18 cellular contexts compared by ENCODE assay signal in genomic region chr6:19209202-19209601, GRCh38.
A peak's percentile ranks its signal among the peaks of the same experiment; 100 is the strongest.
DNase-seq lines count a peak whose midpoint lies in the region; FAIRE-seq and TF ChIP-seq lines count a peak whose summit lies in the region.
"Had no signal": no experiment of that assay in that cellular context is flagged by ENCODE, and none has a peak within 500 bp of the region (broad histone marks: within the 10 kb centered on the region; RNA-seq: fewer than 3 reads in every experiment).

No MANE protein-coding gene starts in this region.

- intact Hi-C loops in mammary epithelial cell (cut with micrococcal nuclease) (loop anchor here (10.0 kb wide), 1 partner anchor 846 kb away; no protein-coding TSS in a partner anchor), breast epithelium (cut with DNase I; ENCODE audit: low total_unique reads) (no loop called here)

- no peak for TF ChIP-seq CTCF in mammary epithelial cell (conservative IDR thresholded peaks at IDR 0.05 in 1 of 2, IDR thresholded peaks at IDR 0.05 in 1 of 2; ENCODE audit: extremely low read depth in 1 of 2, insufficient read depth in 1 of 2, low read depth in 1 of 2, low read length in 2 of 2)
- no peak for TF ChIP-seq CTCF in breast epithelium (IDR thresholded peaks at IDR 0.05)
- TF ChIP-seq CTCF in epithelial cell of esophagus (IDR thresholded peaks at IDR 0.05; ENCODE audit: insufficient read depth, low read depth, low read length, missing control alignments) = no peak

- H3K9ac ChIP-seq in mammary epithelial cell (ENCODE audit: insufficient read depth, low read length) = no peak overlapping the region
- H3K9ac ChIP-seq: BLaER1 treated with 17β-estradiol and CSF1 and Interleukin-3, amounts not matched to agents 10 nM and 100 nM had no signal

- in situ Hi-C loops in mammary epithelial cell (cut with MboI; ENCODE audit: low sequenced_read_pairs in 2 of 2) = no loop called here

- DNase-seq in mammary epithelial cell (peak; percentile 6), breast epithelium (ENCODE audit: low spot score in 2 of 2) (no peak), epithelial cell of esophagus (ENCODE audit: low read depth) (peak; percentile 25), kidney tubule cell (ENCODE audit: low spot score) (peak; percentile 1), GM12891 (ENCODE audit: insufficient read length, low spot score) (no peak), DMS79 (lab: John Stamatoyannopoulos, UW) (no peak)
- DNase-seq in stimulated activated CD4-positive, alpha-beta T cell treated with anti-CD3 and anti-CD28 coated beads, Interleukin-2, amount 100 ng/mL, for 48 hours = no peak
- DNase-seq: ACHN; CD4-positive, CD25-positive, alpha-beta regulatory T cell; DMS53; EL; H7 had no signal

- no peak overlapping the region for H2AFZ ChIP-seq in mammary epithelial cell (ENCODE audit: low read depth, low read length)
- H2AFZ ChIP-seq: GM23338 had no signal

- 67% methylated on average over 2 of the region's 2 CpGs for WGBS in mammary epithelial cell (ENCODE audit: low coverage, missing lambda C conversion rate)

- H3K36me3 ChIP-seq in mammary epithelial cell (ENCODE audit: insufficient read depth, low read length) = no peaks in the 10 kb centered on the region
- no peaks in the 10 kb centered on the region for H3K36me3 ChIP-seq in breast epithelium
- H3K36me3 ChIP-seq: BLaER1 treated with 17β-estradiol and CSF1 and Interleukin-3, amounts not matched to agents 10 nM and 100 nM had no signal

- dilution Hi-C loops in mammary epithelial cell (cut with HindIII; ENCODE audit: low sequenced_read_pairs) = no loop called here

- TF ChIP-seq POLR2A in breast epithelium (IDR thresholded peaks at IDR 0.05) (no peak), GM12891 (IDR thresholded peaks at IDR 0.05; ENCODE audit: low read depth, low read length) (no peak)

- H3K4me1 ChIP-seq in mammary epithelial cell (ENCODE audit: insufficient read depth, low read length) (no peaks in the 10 kb centered on the region), breast epithelium (no peaks in the 10 kb centered on the region)

- H3K27me3 ChIP-seq in mammary epithelial cell (ENCODE audit: insufficient read depth, low read length) = no peaks in the 10 kb centered on the region
- H3K27me3 ChIP-seq in breast epithelium = no peaks in the 10 kb centered on the region
- H3K27me3 ChIP-seq: BLaER1 treated with 17β-estradiol and CSF1 and Interleukin-3, amounts not matched to agents 10 nM and 100 nM had no signal

- no peaks in the 10 kb centered on the region for H3K9me3 ChIP-seq in mammary epithelial cell (replicated peaks; ENCODE audit: insufficient read depth, low read length)
- H3K9me3 ChIP-seq in breast epithelium = no peaks in the 10 kb centered on the region

- CTCF ChIA-PET in mammary epithelial cell (lab: Charles Lee; ENCODE audit: low non-redundant PET) = no interaction called here

- H3K4me3 ChIP-seq in mammary epithelial cell (replicated peaks in 1 of 3; ENCODE audit: insufficient read depth in 1 of 3, low read depth in 2 of 3, low read length in 3 of 3) = no peak overlapping the region
- no peak overlapping the region for H3K4me3 ChIP-seq in breast epithelium
- H3K4me3 ChIP-seq in epithelial cell of esophagus (ENCODE audit: low read length) = no peak overlapping the region
- H3K4me3 ChIP-seq: BLaER1 treated with 17β-estradiol and CSF1 and Interleukin-3, amounts not matched to agents 10 nM and 100 nM; GM23338 had no signal

- H3K27ac ChIP-seq in mammary epithelial cell (ENCODE audit: insufficient read depth, low read depth, low read length) (no peak overlapping the region), breast epithelium (no peak overlapping the region)
- H3K27ac ChIP-seq: BLaER1 treated with 17β-estradiol and CSF1 and Interleukin-3, amounts not matched to agents 10 nM and 100 nM had no signal

- H3K4me2 ChIP-seq in mammary epithelial cell (ENCODE audit: insufficient read depth, low read depth, low read length) = no peak overlapping the region
- H3K4me2 ChIP-seq: GM23338 had no signal

- H3K79me2 ChIP-seq in mammary epithelial cell (ENCODE audit: insufficient read depth, low read length) = no peaks in the 10 kb centered on the region

- FAIRE-seq in GM12891 (lab: Jason Lieb, UNC) = no peak
- FAIRE-seq: G401.6, GM12892, HepG2, HTR-8/SVneo had no signal

- H4K20me1 ChIP-seq in mammary epithelial cell (ENCODE audit: insufficient read depth, low read length) = no peaks in the 10 kb centered on the region
- H4K20me1 ChIP-seq: BLaER1 treated with 17β-estradiol and CSF1 and Interleukin-3, amounts not matched to agents 10 nM and 100 nM had no signal

- no TSS peak for BruUV-seq in mammary epithelial cell (replicated peaks; lab: Mats Ljungman, UMichigan)

TF ChIP-seq in GM12891, 5 proteins besides CTCF, POLR2A, EP300 and RAD21:
- TF ChIP-seq POU2F2 (IDR thresholded peaks at IDR 0.05; ENCODE audit: low read depth, low read length) (no peak), TAF1 (IDR thresholded peaks at IDR 0.05; ENCODE audit: low read depth, low read length) (no peak), SPI1 (IDR thresholded peaks at IDR 0.05; ENCODE audit: low read depth, low read length) (no peak), POLR2AphosphoS5 (IDR thresholded peaks at IDR 0.05; ENCODE audit: low read depth, low read length) (no peak), PAX5 (IDR thresholded peaks at IDR 0.05; ENCODE audit: insufficient read depth, low read length, severe bottlenecking) (no peak)
TF ChIP-seq in GM12891: peak in this region for 0.

Comparison
In these comparisons a context has a peak if more than half of its experiments do, and no peak if none do; other contexts are left out.
1. DNase-seq: peak in mammary epithelial cell (single experiment), epithelial cell of esophagus (single experiment) and kidney tubule cell (single experiment); none in breast epithelium (0 of 2), GM12891 (single experiment), stimulated activated CD4-positive, alpha-beta T cell treated with anti-CD3 and anti-CD28 coated beads, Interleukin-2, amount 100 ng/mL, for 48 hours (0 of 2) and DMS79 (single experiment).